Comparison of ENCODE assay signal across 18 cellular contexts in the genomic region with DNA sequence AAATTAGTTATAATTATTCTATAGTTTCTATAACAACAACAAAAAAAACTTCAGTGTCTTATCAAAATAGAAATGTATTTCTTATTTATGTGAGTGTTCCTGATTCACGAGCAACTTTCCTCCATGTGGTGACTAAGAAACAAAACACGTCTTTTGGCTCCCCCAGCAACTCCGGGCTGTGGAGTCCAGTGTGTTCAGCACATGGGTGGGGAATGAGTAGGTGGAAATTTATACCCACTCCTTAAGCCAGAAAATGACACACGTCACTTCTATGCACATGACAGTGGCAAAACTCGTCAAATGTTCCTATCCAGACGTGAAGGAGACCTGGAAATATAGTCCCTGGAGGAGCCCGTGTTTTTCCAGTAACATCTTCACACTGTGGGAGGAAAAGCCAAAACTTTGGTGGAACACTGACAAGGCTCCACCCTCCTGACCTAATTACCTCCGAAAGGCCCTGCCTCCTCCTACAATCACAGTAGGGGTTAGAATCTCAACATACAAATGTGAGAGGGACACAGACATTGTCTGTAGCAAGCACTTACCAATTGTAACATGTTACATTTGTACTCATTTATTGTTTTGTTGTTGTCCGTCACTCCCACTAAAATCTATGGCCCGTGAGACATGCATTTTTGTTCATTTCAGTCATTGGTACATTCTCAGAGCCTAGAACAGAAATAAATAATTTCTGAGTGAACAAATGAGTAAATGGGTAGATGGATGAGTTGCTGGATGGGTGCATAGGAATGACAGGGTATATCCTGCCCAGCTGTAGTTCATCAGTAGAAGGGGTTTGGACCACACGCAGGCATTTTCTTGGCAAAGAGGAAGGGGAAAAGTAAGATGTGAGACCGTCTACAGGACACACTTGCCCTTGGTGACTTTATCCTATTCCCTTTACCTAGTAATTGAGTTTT.
A peak's percentile ranks its signal among the peaks of the same experiment; 100 is the strongest.
DNase-seq lines count a peak whose midpoint lies in the region; FAIRE-seq and TF ChIP-seq lines count a peak whose summit lies in the region.
"Had no signal": no experiment of that assay in that cellular context is flagged by ENCODE, and none has a peak within 500 bp of the region (broad histone marks: within the 10 kb centered on the region; RNA-seq: fewer than 3 reads in every experiment).

No MANE protein-coding gene starts in this region.

- H3K27me3 Mint-ChIP-seq in chondrocyte (ENCODE audit: low read depth), result no peaks in the 10 kb centered on the region

- no peaks in the 10 kb centered on the region for H3F3A ChIP-seq in smooth muscle cell (ENCODE audit: low read depth)

- no peaks in the 10 kb centered on the region for H3K36me3 Mint-ChIP-seq in chondrocyte (ENCODE audit: low read depth)
- H3K36me3 Mint-ChIP-seq: CD8-positive, alpha-beta T cell had no signal

- H3K36me3 ChIP-seq in osteoblast (ENCODE audit: insufficient read depth, low read length) (no peaks in the 10 kb centered on the region), smooth muscle cell (ENCODE audit: low read depth) (no peaks in the 10 kb centered on the region)
- H3K36me3 ChIP-seq: HAP-1 had no signal

- peak overlapping the region; percentile 28 for H3K4me3 ChIP-seq in osteoblast (ENCODE audit: insufficient read depth, low read length)
- H3K4me3 ChIP-seq in smooth muscle cell, result no peak overlapping the region
- H3K4me3 ChIP-seq: HAP-1 had no signal

- peak overlapping the region; percentile 5 for H3K27ac Mint-ChIP-seq in chondrocyte (ENCODE audit: unreplicated experiment)
- H3K27ac Mint-ChIP-seq: CD8-positive, alpha-beta T cell had no signal

- H2AFZ ChIP-seq in osteoblast (ENCODE audit: low read length) (peak overlapping the region; percentile 53), smooth muscle cell (ENCODE audit: low read depth) (no peak overlapping the region)

- FAIRE-seq in H54 (lab: Jason Lieb, UNC), result no peak

- TF ChIP-seq POLR2A in H54 (IDR thresholded peaks at IDR 0.05; ENCODE audit: low read depth, low read length), result no peak

- peak overlapping the region; percentile 76 for H3K27ac ChIP-seq in osteoblast (ENCODE audit: low read depth, low read length)
- no peak overlapping the region for H3K27ac ChIP-seq in smooth muscle cell (ENCODE audit: low read depth)
- H3K27ac ChIP-seq: HL-60 had no signal

- peaks cover 8% of the 10 kb centered on the region for H3K9me3 Mint-ChIP-seq in chondrocyte (ENCODE audit: low read depth)

- no peak overlapping the region for H3K9ac ChIP-seq in smooth muscle cell (ENCODE audit: low read depth)

- H3K4me2 ChIP-seq in osteoblast (ENCODE audit: insufficient read depth, low read length), result peak overlapping the region; percentile 59
- no peak overlapping the region for H3K4me2 ChIP-seq in smooth muscle cell

- DNase-seq in AG20443 (ENCODE audit: low spot score) (peak; percentile 61), H54 (ENCODE audit: insufficient read length, low spot score) (peak; percentile 3), chondrocyte (ENCODE audit: low spot score) (no peak), osteoblast (ENCODE audit: insufficient read length, low spot score, missing footprints) (peak; percentile 27), MV-4-11 (lab: John Stamatoyannopoulos, UW) (no peak), smooth muscle cell (lab: John Stamatoyannopoulos, UW; ENCODE audit: unreplicated experiment) (no peak)
- DNase-seq in activated CD8-positive, alpha-beta memory T cell treated with anti-CD3 and anti-CD28 coated beads, Interleukin-2, amount 50 U/mL, for 4 hours, result no peak
- DNase-seq: CD8-positive, alpha-beta T cell; DMS79 treated with DMSO at 0.1 percent for 48 hours; KG1; NCI-H1105; NCI-H187 treated with DMSO at 0.1 percent for 48 hours; NCI-H2171; NCI-H446 treated with DMSO at 0.1 percent for 48 hours; NCI-H748 treated with DMSO at 0.1 percent for 48 hours; Right ventricle myocardium superior had no signal

- H3K27me3 ChIP-seq in osteoblast (ENCODE audit: insufficient read depth, low read length) (no peaks in the 10 kb centered on the region), smooth muscle cell (ENCODE audit: low read depth) (peaks cover 8% of the 10 kb centered on the region)

- H3K4me1 ChIP-seq in osteoblast (ENCODE audit: insufficient read depth, low read length), result peaks cover 10% of the 10 kb centered on the region
- no peaks in the 10 kb centered on the region for H3K4me1 ChIP-seq in smooth muscle cell (ENCODE audit: low read depth)
- H3K4me1 ChIP-seq: HAP-1 had no signal

- H3K4me3 Mint-ChIP-seq in chondrocyte (ENCODE audit: unreplicated experiment), result no peak overlapping the region
- H3K4me3 Mint-ChIP-seq: CD8-positive, alpha-beta T cell had no signal

- H4K20me1 ChIP-seq in osteoblast (ENCODE audit: insufficient read depth, low read length) (no peaks in the 10 kb centered on the region), smooth muscle cell (ENCODE audit: low read depth) (no peaks in the 10 kb centered on the region)

- no peaks in the 10 kb centered on the region for H3K79me2 ChIP-seq in osteoblast (ENCODE audit: insufficient read depth, low read length)
- H3K79me2 ChIP-seq in smooth muscle cell (ENCODE audit: low read depth), result no peaks in the 10 kb centered on the region

- no peaks in the 10 kb centered on the region for H3K9me3 ChIP-seq in osteoblast (ENCODE audit: low read depth, low read length)
- no peaks in the 10 kb centered on the region for H3K9me3 ChIP-seq in smooth muscle cell (replicated peaks; ENCODE audit: low read depth)
- H3K9me3 ChIP-seq: HAP-1 had no signal

- WGBS in smooth muscle cell (ENCODE audit: low lambda C conversion rate), result 92% methylated on average over 12 of the region's 12 CpGs

- H3K4me1 Mint-ChIP-seq in chondrocyte (ENCODE audit: low read depth), result peaks cover 12% of the 10 kb centered on the region

- TF ChIP-seq CTCF in chondrocyte (IDR thresholded peaks at IDR 0.05) (no peak), osteoblast (IDR thresholded peaks at IDR 0.05; ENCODE audit: extremely low read depth, low read depth, low read length) (no peak), smooth muscle cell (IDR thresholded peaks at IDR 0.05; ENCODE audit: borderline replicate concordance, insufficient read depth, poor library complexity, severe bottlenecking) (no peak)

Comparison
In these comparisons a context has a peak if more than half of its experiments do, and no peak if none do; other contexts are left out.
1. DNase-seq: peak in AG20443 (single experiment), H54 (single experiment) and osteoblast (single experiment); none in chondrocyte (single experiment), MV-4-11 (single experiment), smooth muscle cell (single experiment) and activated CD8-positive, alpha-beta memory T cell treated with anti-CD3 and anti-CD28 coated beads, Interleukin-2, amount 50 U/mL, for 4 hours (single experiment).